In genomic region chr11:60972182-60973030, GRCh38 we compare ENCODE assay signal across 17 cellular contexts. TPM values are rescaled to one million over a fixed set of nuclear protein-coding genes. Genes with fewer than 3 reads are reported as not detected.
DNase-seq lines count a peak whose midpoint lies in the region; ATAC-seq, FAIRE-seq and TF ChIP-seq lines count a peak whose summit lies in the region.
"Had no signal": no experiment of that assay in that cellular context is flagged by ENCODE, and none has a peak within 500 bp of the region (broad histone marks: within the 10 kb centered on the region; RNA-seq: fewer than 3 reads in every experiment).

No MANE protein-coding gene starts in this region.

- H3K9ac ChIP-seq in HepG2 (ENCODE audit: insufficient read depth, low read depth, low read length) = no peak overlapping the region

- H2AFZ ChIP-seq in HepG2 (ENCODE audit: low read length) = no peak overlapping the region
- H2AFZ ChIP-seq: GM23338 had no signal

- peaks cover 4% of the 10 kb centered on the region for H3K9me3 Mint-ChIP-seq in activated naive CD4-positive, alpha-beta T cell treated with anti-CD3 and anti-CD28 coated beads for 36 hours
- peaks cover 6% of the 10 kb centered on the region for H3K9me3 Mint-ChIP-seq in activated T-helper 2 cell treated with anti-CD3 and anti-CD28 coated beads, Interferon-gamma antibody, Interleukin-2, Interleukin-4, amounts not matched to agents 10 μg/mL and 5 μg/mL and 100 μg/mL, durations not matched to agents 14 hours and 24 hours and 36 hours
- H3K9me3 Mint-ChIP-seq in chondrocyte (ENCODE audit: low read depth) = peaks cover 6% of the 10 kb centered on the region

- H3K27ac ChIP-seq in muscle layer of duodenum (ENCODE audit: low read length) (peak overlapping the region; percentile 36), vagina (no peak overlapping the region), HepG2 (ENCODE audit: extremely low read length, insufficient read depth, low read length) (no peak overlapping the region)
- H3K27ac ChIP-seq: right atrium auricular region, testis had no signal

- H3K36me3 ChIP-seq in muscle layer of duodenum (ENCODE audit: control insufficient read depth in 1 of 2, insufficient read depth in 2 of 2, low read length in 2 of 2) = no peaks in the 10 kb centered on the region
- no peaks in the 10 kb centered on the region for H3K36me3 ChIP-seq in vagina
- no peaks in the 10 kb centered on the region; a peak in 1 of 5 replicates for H3K36me3 ChIP-seq in HepG2 (replicated peaks in 1 of 2; ENCODE audit: control insufficient read depth in 1 of 2, insufficient read depth in 2 of 2, low read length in 2 of 2)
- H3K36me3 ChIP-seq: right atrium auricular region had no signal

- in situ Hi-C loops in HepG2 (cut with HindIII; ENCODE audit: extremely low pct_ligation_motif_present, low pct_unique_long_range_greater_than_20kb) = no loop called here

- CTCF ChIA-PET in activated naive CD4-positive, alpha-beta T cell treated with anti-CD3 and anti-CD28 coated beads for 36 hours (lab: Charles Lee) = interaction anchor here (0.6 to 1.9 kb wide), 5 partner anchors 18 to 147 kb away, joined by 3 to 6 read pairs (median 3); no protein-coding TSS in a partner anchor
- CTCF ChIA-PET in HepG2 (lab: Yijun Ruan, JAX; ENCODE audit: low intra/inter-chr PET ratio, low total read pairs) = no interaction called here

- peak overlapping the region; percentile 89 for H3K4me3 Mint-ChIP-seq in activated naive CD4-positive, alpha-beta T cell treated with anti-CD3 and anti-CD28 coated beads for 36 hours
- peak overlapping the region; percentile 86 for H3K4me3 Mint-ChIP-seq in activated T-helper 2 cell treated with anti-CD3 and anti-CD28 coated beads, Interferon-gamma antibody, Interleukin-2, Interleukin-4, amounts not matched to agents 10 μg/mL and 5 μg/mL and 100 μg/mL, durations not matched to agents 14 hours and 24 hours and 36 hours (ENCODE audit: low read depth)
- H3K4me3 Mint-ChIP-seq in chondrocyte (ENCODE audit: unreplicated experiment) = no peak overlapping the region
- H3K4me3 Mint-ChIP-seq: GM23338 had no signal

- TF ChIP-seq RAD21 in HepG2 (CRISPR knock-in tag; IDR thresholded peaks at IDR 0.05) = no peak

- no peaks in the 10 kb centered on the region for H3K9me3 ChIP-seq in muscle layer of duodenum (ENCODE audit: control insufficient read depth in 1 of 2, low read length in 2 of 2)
- H3K9me3 ChIP-seq in vagina = no peaks in the 10 kb centered on the region
- H3K9me3 ChIP-seq in HepG2 (ENCODE audit: low read length) = no peaks in the 10 kb centered on the region
- H3K9me3 ChIP-seq: right atrium auricular region, testis had no signal

- BruUV-seq in HepG2 (replicated peaks; lab: Mats Ljungman, UMichigan) = no TSS peak

- H3K4me1 Mint-ChIP-seq in activated naive CD4-positive, alpha-beta T cell treated with anti-CD3 and anti-CD28 coated beads for 36 hours (ENCODE audit: low read depth) = peaks cover 28% of the 10 kb centered on the region
- peaks cover 44% of the 10 kb centered on the region for H3K4me1 Mint-ChIP-seq in activated T-helper 2 cell treated with anti-CD3 and anti-CD28 coated beads, Interferon-gamma antibody, Interleukin-2, Interleukin-4, amounts not matched to agents 10 μg/mL and 5 μg/mL and 100 μg/mL, durations not matched to agents 14 hours and 24 hours and 36 hours (ENCODE audit: low read depth)
- no peaks in the 10 kb centered on the region for H3K4me1 Mint-ChIP-seq in chondrocyte (ENCODE audit: low read depth)
- H3K4me1 Mint-ChIP-seq: GM23338 had no signal

- no peak for FAIRE-seq in HepG2 (lab: Jason Lieb, UNC)
- FAIRE-seq: HTR-8/SVneo had no signal

- H4K20me1 ChIP-seq in HepG2 (ENCODE audit: insufficient read depth, low read length) = no peaks in the 10 kb centered on the region

- TF ChIP-seq POLR2A in vagina (IDR thresholded peaks at IDR 0.05) (no peak), HepG2 (IDR thresholded peaks at IDR 0.05; ENCODE audit: insufficient read depth in 1 of 2, low read depth in 2 of 2, low read length in 2 of 2) (no peak)

- peaks cover 55% of the 10 kb centered on the region for H3K36me3 Mint-ChIP-seq in activated naive CD4-positive, alpha-beta T cell treated with anti-CD3 and anti-CD28 coated beads for 36 hours (ENCODE audit: low read depth)
- H3K36me3 Mint-ChIP-seq in activated T-helper 2 cell treated with anti-CD3 and anti-CD28 coated beads, Interferon-gamma antibody, Interleukin-2, Interleukin-4, amounts not matched to agents 10 μg/mL and 5 μg/mL and 100 μg/mL, durations not matched to agents 14 hours and 24 hours and 36 hours (ENCODE audit: low read depth) = peaks cover 50% of the 10 kb centered on the region
- peaks cover 3% of the 10 kb centered on the region for H3K36me3 Mint-ChIP-seq in chondrocyte (ENCODE audit: low read depth)

- H3K4me2 ChIP-seq in HepG2 (ENCODE audit: low read depth, low read length) = no peak overlapping the region
- H3K4me2 ChIP-seq: GM23338 had no signal

- no peaks in the 10 kb centered on the region for H3K27me3 ChIP-seq in muscle layer of duodenum (ENCODE audit: low read depth, low read length)
- H3K27me3 ChIP-seq in vagina = no peaks in the 10 kb centered on the region
- H3K27me3 ChIP-seq in HepG2 (ENCODE audit: control insufficient read depth in 1 of 2, insufficient read depth in 2 of 2, low read length in 2 of 2) = peaks cover 7 to 56% of the 10 kb centered on the region in 2 experiments; a peak in 4 of 5 replicates
- H3K27me3 ChIP-seq: right atrium auricular region, testis had no signal

- no peak for ATAC-seq in HepG2
- ATAC-seq: GM23338 had no signal

- TF ChIP-seq CTCF in vagina (IDR thresholded peaks at IDR 0.05) (no peak), chondrocyte (IDR thresholded peaks at IDR 0.05) (no peak), HepG2 (CRISPR knock-in tag; IDR thresholded peaks at IDR 0.05) (no peak)

- no peaks in the 10 kb centered on the region for H3K27me3 Mint-ChIP-seq in activated naive CD4-positive, alpha-beta T cell treated with anti-CD3 and anti-CD28 coated beads for 36 hours (ENCODE audit: low read depth)
- H3K27me3 Mint-ChIP-seq in activated T-helper 2 cell treated with anti-CD3 and anti-CD28 coated beads, Interferon-gamma antibody, Interleukin-2, Interleukin-4, amounts not matched to agents 10 μg/mL and 5 μg/mL and 100 μg/mL, durations not matched to agents 14 hours and 24 hours and 36 hours (ENCODE audit: low read depth) = peaks cover 4% of the 10 kb centered on the region
- H3K27me3 Mint-ChIP-seq in chondrocyte (ENCODE audit: low read depth) = peaks cover 6% of the 10 kb centered on the region

- no peaks in the 10 kb centered on the region for H3K79me2 ChIP-seq in HepG2 (ENCODE audit: insufficient read depth, low read length)

- peak; percentile 67 for DNase-seq in activated naive CD4-positive, alpha-beta T cell treated with anti-CD3 and anti-CD28 coated beads for 36 hours
- no peak for DNase-seq in activated naive CD4-positive, alpha-beta T cell treated with Interleukin-2 at 50 U/mL for 16 hours
- no peak for DNase-seq in activated T-helper 2 cell treated with anti-CD3 and anti-CD28 coated beads, Interferon-gamma antibody, Interleukin-2, Interleukin-4, amounts not matched to agents 10 μg/mL and 5 μg/mL and 100 μg/mL, durations not matched to agents 14 hours and 24 hours and 36 hours (ENCODE audit: low spot score)
- DNase-seq in vagina (ENCODE audit: extremely low spot score in 2 of 2) = no peak
- no peak for DNase-seq in chondrocyte (ENCODE audit: low spot score)
- DNase-seq in HepG2 (ENCODE audit: low spot score) = no peak
- no peak for DNase-seq in epidermal melanocyte (ENCODE audit: insufficient read length, low spot score)
- DNase-seq: ACHN, activated gamma-delta T cell, NCI-H1092 treated with DMSO at 0.1 percent for 48 hours, NCI-H748 treated with DMSO at 0.1 percent for 48 hours, testis had no signal

- no peaks in the 10 kb centered on the region for H3K4me1 ChIP-seq in muscle layer of duodenum (ENCODE audit: control insufficient read depth in 1 of 2, insufficient read depth in 2 of 2, low read length in 2 of 2)
- H3K4me1 ChIP-seq in vagina = no peaks in the 10 kb centered on the region
- no peaks in the 10 kb centered on the region for H3K4me1 ChIP-seq in HepG2 (ENCODE audit: insufficient read depth, low read length)
- H3K4me1 ChIP-seq: right atrium auricular region, testis had no signal

- TF ChIP-seq EP300 in HepG2 (IDR thresholded peaks at IDR 0.05; ENCODE audit: low read depth in 2 of 2, low read length in 2 of 2) (no peak), HepG2 (CRISPR knock-in tag; IDR thresholded peaks at IDR 0.05; ENCODE audit: borderline replicate concordance) (no peak)

- H3K4me3 ChIP-seq in muscle layer of duodenum (ENCODE audit: low read depth in 1 of 2, low read length in 2 of 2) (no peak overlapping the region), vagina (peak overlapping the region; percentile 22 to 26), HepG2 (replicated peaks in 1 of 3; ENCODE audit: insufficient read depth in 1 of 3, low read depth in 2 of 3, low read length in 3 of 3) (no peak overlapping the region)
- H3K4me3 ChIP-seq: GM23338, right atrium auricular region, testis had no signal

- intact Hi-C loops in activated naive CD4-positive, alpha-beta T cell treated with anti-CD3 and anti-CD28 coated beads for 36 hours (cut with micrococcal nuclease) = loop anchor here (1.0 kb wide), 1 partner anchor 139 kb away; no protein-coding TSS in a partner anchor
- intact Hi-C loops in activated T-helper 2 cell treated with anti-CD3 and anti-CD28 coated beads, Interferon-gamma antibody, Interleukin-2, Interleukin-4, amounts not matched to agents 10 μg/mL and 5 μg/mL and 100 μg/mL, durations not matched to agents 14 hours and 24 hours and 36 hours (cut with micrococcal nuclease) = no loop called here
- intact Hi-C loops in vagina (cut with DNase I) = no loop called here
- intact Hi-C loops in HepG2 (cut with micrococcal nuclease; ENCODE audit: unreplicated experiment) = no loop called here

- POLR2A ChIA-PET in HepG2 (lab: Yijun Ruan, JAX) = no interaction called here

- peak overlapping the region; percentile 97 for H3K27ac Mint-ChIP-seq in activated naive CD4-positive, alpha-beta T cell treated with anti-CD3 and anti-CD28 coated beads for 36 hours
- peak overlapping the region; percentile 99 for H3K27ac Mint-ChIP-seq in activated T-helper 2 cell treated with anti-CD3 and anti-CD28 coated beads, Interferon-gamma antibody, Interleukin-2, Interleukin-4, amounts not matched to agents 10 μg/mL and 5 μg/mL and 100 μg/mL, durations not matched to agents 14 hours and 24 hours and 36 hours
- no peak overlapping the region for H3K27ac Mint-ChIP-seq in chondrocyte (ENCODE audit: unreplicated experiment)
- H3K27ac Mint-ChIP-seq: GM23338 had no signal

- WGBS in HepG2 (ENCODE audit: low lambda C conversion rate) = 17% methylated on average over 8 of the region's 15 CpGs

RNA-seq across cellular contexts. Expression of gene CD6, which starts 0.9 kb away (rescaled TPM):
- total RNA-seq in activated naive CD4-positive, alpha-beta T cell treated with anti-CD3 and anti-CD28 coated beads for 36 hours = 100 to 1,000 TPM; 227 to 234 TPM
- total RNA-seq in activated T-helper 2 cell treated with anti-CD3 and anti-CD28 coated beads, Interferon-gamma antibody, Interleukin-2, Interleukin-4, amounts not matched to agents 10 μg/mL and 5 μg/mL and 100 μg/mL, durations not matched to agents 14 hours and 24 hours and 36 hours = 308 and 327 TPM in 2 replicates
- total RNA-seq in vagina = 3.9 TPM
- 0.33 TPM in 1 of 3 replicates, not detected in the others for total RNA-seq in chondrocyte
- total RNA-seq in HepG2 (2016; rRNA removed; fragmentation: Illumina TruSeq; extraction: Trizol) = not detected in 2 replicates
- not detected in 2 replicates for total RNA-seq in HepG2 (2016; cell fraction: cytosol; rRNA removed; fragmentation: Illumina TruSeq; extraction: Trizol; ENCODE audit: low read depth)
- total RNA-seq in HepG2 (2016; cell fraction: insoluble cytoplasmic fraction; rRNA removed; fragmentation: Illumina TruSeq; extraction: Trizol) = not detected in 2 replicates
- not detected in 2 replicates for total RNA-seq in HepG2 (2016; cell fraction: membrane; rRNA removed; fragmentation: Illumina TruSeq; extraction: Trizol)
- not detected in 2 replicates for total RNA-seq in HepG2 (2016; cell fraction: nucleus; rRNA removed; fragmentation: Illumina TruSeq; extraction: Trizol)
- not detected in 2 replicates for polyA plus RNA-seq in HepG2 (2011; rRNA removed)
- polyA plus RNA-seq in HepG2 (2011; cell fraction: cytosol; rRNA removed) = not detected in 2 replicates
- not detected in 2 replicates for polyA plus RNA-seq in HepG2 (2011; cell fraction: nucleus; rRNA removed)
- polyA plus RNA-seq in HepG2 (2012) = not detected in 2 replicates
- not detected in 2 replicates for polyA plus RNA-seq in HepG2 (2016; cell fraction: cytosol; fragmentation: Illumina TruSeq; extraction: Trizol; ENCODE audit: low read depth)
- polyA plus RNA-seq in HepG2 (2016; cell fraction: insoluble cytoplasmic fraction; fragmentation: Illumina TruSeq; extraction: Trizol; ENCODE audit: low read depth) = not detected in 2 replicates
- polyA plus RNA-seq in HepG2 (2016; cell fraction: membrane; fragmentation: Illumina TruSeq; extraction: Trizol; ENCODE audit: low read depth) = not detected in 2 replicates
- polyA plus RNA-seq in HepG2 (2016; cell fraction: nucleus; fragmentation: Illumina TruSeq; extraction: Trizol; ENCODE audit: insufficient read depth, low read depth) = not detected in 2 replicates
- polyA minus RNA-seq in HepG2 (2011; rRNA and poly(A)+ RNA removed; ENCODE audit: low replicate concordance) = not detected in 2 replicates
- polyA minus RNA-seq in HepG2 (2011; cell fraction: cytosol; rRNA and poly(A)+ RNA removed) = not detected in 2 replicates
- polyA minus RNA-seq in HepG2 (2011; cell fraction: nucleus; rRNA and poly(A)+ RNA removed) = not detected in 2 replicates
- total RNA-seq: fibroblast of lung had no signal
- polyA plus RNA-seq: fibroblast of lung, GM23338 had no signal

RNA-seq across cellular contexts. Expression of gene SLC15A3, which starts 20.4 kb away (rescaled TPM):
- 1 to 10 TPM; 5.6 to 5.8 TPM for total RNA-seq in activated naive CD4-positive, alpha-beta T cell treated with anti-CD3 and anti-CD28 coated beads for 36 hours
- total RNA-seq in activated T-helper 2 cell treated with anti-CD3 and anti-CD28 coated beads, Interferon-gamma antibody, Interleukin-2, Interleukin-4, amounts not matched to agents 10 μg/mL and 5 μg/mL and 100 μg/mL, durations not matched to agents 14 hours and 24 hours and 36 hours = 2.1 and 2.2 TPM in 2 replicates
- total RNA-seq in vagina = 23.1 TPM
- total RNA-seq in chondrocyte = 0.54 to 1.6 TPM (median 0.62 TPM) in 3 replicates
- total RNA-seq in HepG2 (2016; rRNA removed; fragmentation: Illumina TruSeq; extraction: Trizol) = 0.58 and 0.77 TPM in 2 replicates
- total RNA-seq in HepG2 (2016; cell fraction: cytosol; rRNA removed; fragmentation: Illumina TruSeq; extraction: Trizol; ENCODE audit: low read depth) = 0.09 TPM in 1 of 2 replicates, not detected in the other
- total RNA-seq in HepG2 (2016; cell fraction: insoluble cytoplasmic fraction; rRNA removed; fragmentation: Illumina TruSeq; extraction: Trizol) = 0.49 and 1.1 TPM in 2 replicates
- 0.49 and 1.1 TPM in 2 replicates for total RNA-seq in HepG2 (2016; cell fraction: membrane; rRNA removed; fragmentation: Illumina TruSeq; extraction: Trizol)
- 1.8 and 2.8 TPM in 2 replicates for total RNA-seq in HepG2 (2016; cell fraction: nucleus; rRNA removed; fragmentation: Illumina TruSeq; extraction: Trizol)
- polyA plus RNA-seq in HepG2 (2011; rRNA removed) = 0.45 and 1.1 TPM in 2 replicates
- polyA plus RNA-seq in HepG2 (2011; cell fraction: cytosol; rRNA removed) = 0.23 and 0.60 TPM in 2 replicates
- 0.97 and 1.0 TPM in 2 replicates for polyA plus RNA-seq in HepG2 (2011; cell fraction: nucleus; rRNA removed)
- polyA plus RNA-seq in HepG2 (2012) = 0.27 TPM in 1 of 2 replicates, not detected in the other
- polyA plus RNA-seq in HepG2 (2016; cell fraction: cytosol; fragmentation: Illumina TruSeq; extraction: Trizol; ENCODE audit: low read depth) = 0.18 and 0.51 TPM in 2 replicates
- polyA plus RNA-seq in HepG2 (2016; cell fraction: insoluble cytoplasmic fraction; fragmentation: Illumina TruSeq; extraction: Trizol; ENCODE audit: low read depth) = 0.53 and 0.84 TPM in 2 replicates
- 0.44 and 0.58 TPM in 2 replicates for polyA plus RNA-seq in HepG2 (2016; cell fraction: membrane; fragmentation: Illumina TruSeq; extraction: Trizol; ENCODE audit: low read depth)
- 1.3 TPM in 1 of 2 replicates, not detected in the other for polyA plus RNA-seq in HepG2 (2016; cell fraction: nucleus; fragmentation: Illumina TruSeq; extraction: Trizol; ENCODE audit: insufficient read depth, low read depth)
- 1.4 and 4.0 TPM in 2 replicates for polyA minus RNA-seq in HepG2 (2011; rRNA and poly(A)+ RNA removed; ENCODE audit: low replicate concordance)
- polyA minus RNA-seq in HepG2 (2011; cell fraction: cytosol; rRNA and poly(A)+ RNA removed) = 0.97 and 1.5 TPM in 2 replicates
- 1.5 and 1.6 TPM in 2 replicates for polyA minus RNA-seq in HepG2 (2011; cell fraction: nucleus; rRNA and poly(A)+ RNA removed)

RNA-seq across cellular contexts. Expression of gene TMEM132A, which starts 48.1 kb away (rescaled TPM):
- total RNA-seq in activated naive CD4-positive, alpha-beta T cell treated with anti-CD3 and anti-CD28 coated beads for 36 hours = 1 to 10 TPM; 1.2 to 2.3 TPM
- total RNA-seq in activated T-helper 2 cell treated with anti-CD3 and anti-CD28 coated beads, Interferon-gamma antibody, Interleukin-2, Interleukin-4, amounts not matched to agents 10 μg/mL and 5 μg/mL and 100 μg/mL, durations not matched to agents 14 hours and 24 hours and 36 hours = 1.1 and 1.2 TPM in 2 replicates
- 6.1 TPM for total RNA-seq in vagina
- total RNA-seq in chondrocyte = 41.3 to 72.0 TPM (median 69.8 TPM) in 3 replicates
- 8.4 and 32.9 TPM in 2 replicates for total RNA-seq in HepG2 (2016; rRNA removed; fragmentation: Illumina TruSeq; extraction: Trizol)
- total RNA-seq in HepG2 (2016; cell fraction: cytosol; rRNA removed; fragmentation: Illumina TruSeq; extraction: Trizol; ENCODE audit: low read depth) = 5.1 and 6.9 TPM in 2 replicates
- total RNA-seq in HepG2 (2016; cell fraction: insoluble cytoplasmic fraction; rRNA removed; fragmentation: Illumina TruSeq; extraction: Trizol) = 6.9 and 31.8 TPM in 2 replicates
- 11.9 and 13.4 TPM in 2 replicates for total RNA-seq in HepG2 (2016; cell fraction: membrane; rRNA removed; fragmentation: Illumina TruSeq; extraction: Trizol)
- total RNA-seq in HepG2 (2016; cell fraction: nucleus; rRNA removed; fragmentation: Illumina TruSeq; extraction: Trizol) = 34.0 and 34.7 TPM in 2 replicates
- polyA plus RNA-seq in HepG2 (2011; rRNA removed) = 11.1 and 22.7 TPM in 2 replicates
- 16.2 and 18.8 TPM in 2 replicates for polyA plus RNA-seq in HepG2 (2011; cell fraction: cytosol; rRNA removed)
- 103 and 122 TPM in 2 replicates for polyA plus RNA-seq in HepG2 (2011; cell fraction: nucleus; rRNA removed)
- 19.3 and 25.4 TPM in 2 replicates for polyA plus RNA-seq in HepG2 (2012)
- polyA plus RNA-seq in HepG2 (2016; cell fraction: cytosol; fragmentation: Illumina TruSeq; extraction: Trizol; ENCODE audit: low read depth) = 3.3 and 4.8 TPM in 2 replicates
- 7.6 and 10.7 TPM in 2 replicates for polyA plus RNA-seq in HepG2 (2016; cell fraction: insoluble cytoplasmic fraction; fragmentation: Illumina TruSeq; extraction: Trizol; ENCODE audit: low read depth)
- polyA plus RNA-seq in HepG2 (2016; cell fraction: membrane; fragmentation: Illumina TruSeq; extraction: Trizol; ENCODE audit: low read depth) = 8.3 and 10.4 TPM in 2 replicates
- polyA plus RNA-seq in HepG2 (2016; cell fraction: nucleus; fragmentation: Illumina TruSeq; extraction: Trizol; ENCODE audit: insufficient read depth, low read depth) = 64.1 and 72.1 TPM in 2 replicates
- 19.8 and 31.0 TPM in 2 replicates for polyA minus RNA-seq in HepG2 (2011; rRNA and poly(A)+ RNA removed; ENCODE audit: low replicate concordance)
- polyA minus RNA-seq in HepG2 (2011; cell fraction: cytosol; rRNA and poly(A)+ RNA removed) = 15.7 and 16.8 TPM in 2 replicates
- 19.7 and 26.0 TPM in 2 replicates for polyA minus RNA-seq in HepG2 (2011; cell fraction: nucleus; rRNA and poly(A)+ RNA removed)

RNA-seq across cellular contexts. Expression of gene TMEM109, which starts 58.4 kb away (rescaled TPM):
- total RNA-seq in activated naive CD4-positive, alpha-beta T cell treated with anti-CD3 and anti-CD28 coated beads for 36 hours = 100 to 1,000 TPM in 1 of 2 experiments, 10 to 100 TPM in 1; 94.0 to 103 TPM
- total RNA-seq in activated T-helper 2 cell treated with anti-CD3 and anti-CD28 coated beads, Interferon-gamma antibody, Interleukin-2, Interleukin-4, amounts not matched to agents 10 μg/mL and 5 μg/mL and 100 μg/mL, durations not matched to agents 14 hours and 24 hours and 36 hours = 112 and 120 TPM in 2 replicates
- total RNA-seq in vagina = 127 TPM
- total RNA-seq in chondrocyte = 97.0 to 124 TPM (median 104 TPM) in 3 replicates
- total RNA-seq in HepG2 (2016; rRNA removed; fragmentation: Illumina TruSeq; extraction: Trizol) = 10.7 and 18.0 TPM in 2 replicates
- total RNA-seq in HepG2 (2016; cell fraction: cytosol; rRNA removed; fragmentation: Illumina TruSeq; extraction: Trizol; ENCODE audit: low read depth) = 4.0 TPM in 2 replicates
- 10.2 and 18.3 TPM in 2 replicates for total RNA-seq in HepG2 (2016; cell fraction: insoluble cytoplasmic fraction; rRNA removed; fragmentation: Illumina TruSeq; extraction: Trizol)
- 8.4 and 9.5 TPM in 2 replicates for total RNA-seq in HepG2 (2016; cell fraction: membrane; rRNA removed; fragmentation: Illumina TruSeq; extraction: Trizol)
- 14.1 and 14.6 TPM in 2 replicates for total RNA-seq in HepG2 (2016; cell fraction: nucleus; rRNA removed; fragmentation: Illumina TruSeq; extraction: Trizol)
- 7.7 and 12.2 TPM in 2 replicates for polyA plus RNA-seq in HepG2 (2011; rRNA removed)
- polyA plus RNA-seq in HepG2 (2011; cell fraction: cytosol; rRNA removed) = 9.5 and 10.2 TPM in 2 replicates
- polyA plus RNA-seq in HepG2 (2011; cell fraction: nucleus; rRNA removed) = 5.5 and 8.4 TPM in 2 replicates
- 12.8 and 19.4 TPM in 2 replicates for polyA plus RNA-seq in HepG2 (2012)
- polyA plus RNA-seq in HepG2 (2016; cell fraction: cytosol; fragmentation: Illumina TruSeq; extraction: Trizol; ENCODE audit: low read depth) = 3.7 TPM in 2 replicates
- 12.7 and 13.2 TPM in 2 replicates for polyA plus RNA-seq in HepG2 (2016; cell fraction: insoluble cytoplasmic fraction; fragmentation: Illumina TruSeq; extraction: Trizol; ENCODE audit: low read depth)
- 8.3 and 10.0 TPM in 2 replicates for polyA plus RNA-seq in HepG2 (2016; cell fraction: membrane; fragmentation: Illumina TruSeq; extraction: Trizol; ENCODE audit: low read depth)
- 29.4 and 33.0 TPM in 2 replicates for polyA plus RNA-seq in HepG2 (2016; cell fraction: nucleus; fragmentation: Illumina TruSeq; extraction: Trizol; ENCODE audit: insufficient read depth, low read depth)
- polyA minus RNA-seq in HepG2 (2011; rRNA and poly(A)+ RNA removed; ENCODE audit: low replicate concordance) = 9.0 and 55.3 TPM in 2 replicates
- polyA minus RNA-seq in HepG2 (2011; cell fraction: cytosol; rRNA and poly(A)+ RNA removed) = 5.5 and 9.1 TPM in 2 replicates
- polyA minus RNA-seq in HepG2 (2011; cell fraction: nucleus; rRNA and poly(A)+ RNA removed) = 2.2 and 4.5 TPM in 2 replicates

Comparison
In these comparisons a context has a peak if more than half of its experiments do, and no peak if none do; other contexts are left out.
1. H3K4me3 ChIP-seq: peak in vagina (2 of 2); none in muscle layer of duodenum (0 of 2) and HepG2 (0 of 3).
2. RNA of gene CD6, which starts 0.9 kb away (total RNA-seq): 308 to 327 TPM in activated T-helper 2 cell treated with anti-CD3 and anti-CD28 coated beads, Interferon-gamma antibody, Interleukin-2, Interleukin-4, amounts not matched to agents 10 μg/mL and 5 μg/mL and 100 μg/mL, durations not matched to agents 14 hours and 24 hours and 36 hours and 227 to 234 TPM in activated naive CD4-positive, alpha-beta T cell treated with anti-CD3 and anti-CD28 coated beads for 36 hours; 3.9 TPM in vagina (single experiment), 0.33 TPM in chondrocyte and not detected in HepG2; every median in the first group is over 10 times any median in the second.